In the genomic region with DNA sequence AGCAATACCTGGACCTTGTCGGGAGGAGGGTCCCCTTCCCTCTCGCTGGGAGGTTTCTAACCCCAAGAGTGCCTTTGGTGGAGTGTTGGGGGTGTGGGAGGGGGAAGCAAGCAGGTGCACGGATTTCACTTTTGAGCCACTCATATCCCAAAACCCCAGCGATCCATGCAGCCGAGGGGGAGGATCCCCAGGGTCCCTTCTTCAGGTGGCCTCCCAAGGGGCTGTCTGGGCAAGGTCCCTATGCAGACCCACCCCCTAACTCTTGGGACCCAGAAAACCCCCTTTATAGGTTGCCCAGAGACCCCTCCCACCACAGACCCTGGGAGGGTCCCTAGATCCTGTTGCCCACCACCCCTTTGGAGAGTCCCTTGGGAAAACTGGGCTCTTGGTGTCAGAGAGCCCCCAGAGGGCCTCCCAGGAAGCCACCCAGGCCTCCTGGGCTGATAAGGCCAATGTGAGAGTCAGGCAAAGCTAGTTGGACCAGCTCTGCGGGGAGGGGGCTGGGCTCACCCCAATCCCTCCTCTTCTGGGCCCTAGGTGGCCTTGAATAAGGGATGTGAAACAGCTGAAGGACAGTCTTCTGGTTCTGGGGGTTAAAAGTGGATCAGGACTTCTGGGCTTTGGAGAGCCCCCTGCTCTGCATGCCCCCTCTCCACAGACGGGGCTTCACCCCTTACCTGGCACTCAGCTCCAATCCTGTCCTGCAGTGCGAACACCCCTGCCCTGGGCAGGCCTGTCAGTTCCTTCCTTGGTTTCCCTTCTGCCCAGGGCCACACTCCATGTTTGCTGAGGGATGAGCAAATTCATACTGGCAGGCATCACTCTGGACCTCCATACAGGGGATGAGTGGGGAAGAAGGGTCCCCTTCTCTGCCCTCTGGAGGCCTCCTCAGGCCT, we compare ENCODE assay signal across 1 cellular context.
TF ChIP-seq lines count a peak whose summit lies in the region.

No MANE protein-coding gene starts in this region.

TF ChIP-seq in HEK293, 187 proteins besides CTCF, POLR2A, EP300 and RAD21:
- TF ChIP-seq KLF17 (tag by site-specific recombination; IDR thresholded peaks at IDR 0.05) (no peak), ZNF776 (tag by site-specific recombination; IDR thresholded peaks at IDR 0.05; ENCODE audit: borderline replicate concordance) (no peak), ZBTB7A (tag by site-specific recombination; IDR thresholded peaks at IDR 0.05; ENCODE audit: low read depth) (no peak), ZNF704 (tag by site-specific recombination; IDR thresholded peaks at IDR 0.05) (no peak), GLIS1 (tag by site-specific recombination; IDR thresholded peaks at IDR 0.05) (peak; percentile 55)
